Comparison of ENCODE assay signal across 21 cellular contexts in genomic region chr3:112767777-112768176, GRCh38.
"Had no signal": no experiment of that assay in that cellular context is flagged by ENCODE, and none has a peak within 500 bp of the region (broad histone marks: within the 10 kb centered on the region; RNA-seq: fewer than 3 reads in every experiment).

No MANE protein-coding gene starts in this region.

- ATAC-seq: foreskin keratinocyte; stimulated activated naive CD8-positive, alpha-beta T cell treated with anti-CD3 and anti-CD28 coated beads, Interleukin-15, Interleukin-2, amounts not matched to agents 100 U/mL and 50 U/mL, for 24 hours had no signal

- H3K4me3 ChIP-seq: esophagus muscularis mucosa, lung, pancreas, suprapubic skin, thyroid gland had no signal

- H3K9me3 ChIP-seq: esophagus muscularis mucosa, pancreas, suprapubic skin, thyroid gland had no signal

- H3K27me3 Mint-ChIP-seq: naive B cell, progenitor cell of endocrine pancreas, type B pancreatic cell had no signal

- H3K36me3 Mint-ChIP-seq: naive B cell, type B pancreatic cell had no signal

- DNase-seq: cortex of kidney; effector memory CD4-positive, alpha-beta T cell; foreskin keratinocyte; kidney; left cardiac atrium; left ventricle myocardium superior; mesendoderm; occipital lobe; pancreas; right cardiac atrium; small intestine; stimulated activated CD4-positive, alpha-beta T cell treated with anti-CD3 and anti-CD28 coated beads, Interleukin-12 subunit alpha, Interleukin-12 subunit beta, amount 100 ng/mL, for 4 hours; stimulated activated naive CD8-positive, alpha-beta T cell treated with anti-CD3 and anti-CD28 coated beads, Interleukin-15, Interleukin-2, amounts not matched to agents 100 U/mL and 50 U/mL, for 24 hours; thyroid gland had no signal

- H3K27ac ChIP-seq: esophagus muscularis mucosa, pancreas, suprapubic skin, thyroid gland had no signal

- H3K4me1 ChIP-seq: pancreas, suprapubic skin, thyroid gland had no signal

- H3K27ac Mint-ChIP-seq: nephron, progenitor cell of endocrine pancreas, type B pancreatic cell had no signal

- H3K4me3 Mint-ChIP-seq: nephron, type B pancreatic cell had no signal

- H3K9me3 Mint-ChIP-seq: naive B cell, nephron had no signal

- H3K36me3 ChIP-seq: esophagus muscularis mucosa, pancreas, suprapubic skin, thyroid gland had no signal

- H3K27me3 ChIP-seq: esophagus muscularis mucosa, foreskin keratinocyte, pancreas, suprapubic skin, thyroid gland had no signal
